Comparison of ENCODE assay signal across 6 cellular contexts in genomic region chr2:235839974-235840373, GRCh38.
"Had no signal": no experiment of that assay in that cellular context is flagged by ENCODE, and none has a peak within 500 bp of the region (broad histone marks: within the 10 kb centered on the region; RNA-seq: fewer than 3 reads in every experiment).

No MANE protein-coding gene starts in this region.

- DNase-seq: GM23248, GOT3, H7, IMR-90 had no signal

- H3K4me1 ChIP-seq: HAP-1 had no signal

- H3K36me3 ChIP-seq: HAP-1 had no signal

- H3K4me3 ChIP-seq: GM23248, HAP-1, K562 had no signal

- H3K27ac ChIP-seq: GM23248 had no signal

- H3K9me3 ChIP-seq: HAP-1 had no signal
